ENCODE assay signal across 8 cellular contexts in genomic region chr1:155005076-155005971, GRCh38. TPM values are rescaled to one million over a fixed set of nuclear protein-coding genes. Genes with fewer than 3 reads are reported as not detected.
A peak's percentile ranks its signal among the peaks of the same experiment; 100 is the strongest.
DNase-seq lines count a peak whose midpoint lies in the region; ATAC-seq and TF ChIP-seq lines count a peak whose summit lies in the region.

No MANE protein-coding gene starts in this region.

- H3K4me1 ChIP-seq in psoas muscle: peaks cover 51% of the 10 kb centered on the region

- no peaks in the 10 kb centered on the region for H3K36me3 ChIP-seq in psoas muscle (ENCODE audit: insufficient read depth in 1 of 2, low read depth in 1 of 2)

- no peaks in the 10 kb centered on the region for H3K9me3 ChIP-seq in psoas muscle

- DNase-seq in GM12865 (ENCODE audit: low read depth): peak; percentile 41
- peak; percentile 87 for DNase-seq in Right ventricle myocardium superior
- peak; percentile 76 to 87 for DNase-seq in psoas muscle
- no peak for DNase-seq in foreskin melanocyte
- no peak for DNase-seq in KBM-7

- H3K27me3 ChIP-seq in psoas muscle (ENCODE audit: insufficient read depth in 3 of 3, low read length in 2 of 3): no peaks in the 10 kb centered on the region

- ATAC-seq in Right ventricle myocardium superior (ENCODE audit: poor library complexity): peak; percentile 25
- peak; percentile 4 to 29 (median 18) for ATAC-seq in psoas muscle
- no peak for ATAC-seq in GM21529 (IDR thresholded peaks at IDR 0.05; ENCODE audit: unreplicated experiment)
- ATAC-seq in GM21576 (IDR thresholded peaks at IDR 0.05; ENCODE audit: unreplicated experiment): no peak

- H3K27ac ChIP-seq in VCaP (peak overlapping the region; percentile 100), psoas muscle (peak overlapping the region; percentile 94)

- 31 to 33% (median 32%) methylated on average over 14 to 17 of the region's 17 CpGs for WGBS in psoas muscle, 3 donors

- intact Hi-C loops in Right ventricle myocardium superior (cut with DNase I): no loop called here
- intact Hi-C loops in psoas muscle (cut with DNase I): no loop called here

- in situ Hi-C loops in KBM-7 (cut with MboI; ENCODE audit: low pct_unique_long_range_greater_than_20kb, low sequenced_read_pairs): no loop called here

- H3K4me3 ChIP-seq in GM12865 (ENCODE audit: low read depth, low read length) (peak overlapping the region; percentile 72), psoas muscle (peak overlapping the region; percentile 78)

- TF ChIP-seq CTCF in GM12865 (IDR thresholded peaks at IDR 0.05; ENCODE audit: insufficient read depth, low read depth, low read length, missing control alignments): no peak
- TF ChIP-seq CTCF in VCaP (conservative IDR thresholded peaks at IDR 0.05): no peak
- TF ChIP-seq CTCF in psoas muscle (IDR thresholded peaks at IDR 0.05): no peak

RNA-seq across cellular contexts. Expression of gene ZBTB7B, which starts 2.7 kb away (rescaled TPM):
- 44.1 TPM for total RNA-seq in Right ventricle myocardium superior
- total RNA-seq in psoas muscle: 10 to 100 TPM; 34.6 to 97.9 (median 70.9) TPM
- polyA plus RNA-seq in psoas muscle: 10 to 100 TPM; 20.2 to 55.5 (median 48.7) TPM

RNA-seq across cellular contexts. Expression of gene LENEP, which starts 11.9 kb away (rescaled TPM):
- total RNA-seq in Right ventricle myocardium superior (not detected), psoas muscle (not detected)
- polyA plus RNA-seq in psoas muscle: not detected

RNA-seq across cellular contexts. Expression of gene FLAD1, which starts 22.2 kb away (rescaled TPM):
- total RNA-seq in Right ventricle myocardium superior (34.7 TPM), psoas muscle (10 to 100 TPM; 24.5 to 39.4 (median 30.4) TPM)
- 10 to 100 TPM; 32.4 to 52.7 (median 51.6) TPM for polyA plus RNA-seq in psoas muscle

RNA-seq across cellular contexts. Expression of gene DCST2, which starts 28.3 kb away (rescaled TPM):
- 0.16 TPM for total RNA-seq in Right ventricle myocardium superior
- total RNA-seq in psoas muscle: under 1 TPM in 2 of 4 donors, not detected in 2; 0.19 to 0.56 TPM
- polyA plus RNA-seq in psoas muscle: under 1 TPM; 0.04 to 0.38 (median 0.07) TPM

RNA-seq across cellular contexts. Expression of gene DCST1, which starts 28.3 kb away (rescaled TPM):
- total RNA-seq in Right ventricle myocardium superior (not detected), psoas muscle (under 1 TPM in 2 of 4 donors, not detected in 2; 0.12 to 0.34 TPM)
- polyA plus RNA-seq in psoas muscle: not detected

Comparison
In these comparisons a context has a peak if more than half of its experiments do, and no peak if none do; other contexts are left out.
1. DNase-seq: peak in GM12865 (single experiment), Right ventricle myocardium superior (single experiment) and psoas muscle (2 of 2); none in foreskin melanocyte (single experiment) and KBM-7 (single experiment).
2. ATAC-seq: peak in Right ventricle myocardium superior (single experiment) and psoas muscle (4 of 4); none in GM21529 (single experiment) and GM21576 (single experiment).